In genomic region chr10:82856953-82857352, GRCh38 we compare ENCODE assay signal across 38 cellular contexts.
"Had no signal": no experiment of that assay in that cellular context is flagged by ENCODE, and none has a peak within 500 bp of the region (broad histone marks: within the 10 kb centered on the region; RNA-seq: fewer than 3 reads in every experiment).

No MANE protein-coding gene starts in this region.

- FAIRE-seq: astrocyte, bronchial epithelial cell had no signal

- H3K27ac ChIP-seq: adrenal gland, body of pancreas, brain microvascular endothelial cell, breast epithelium, cardiac muscle cell had no signal

- H3K4me3 ChIP-seq: adrenal gland, body of pancreas, breast epithelium, cardiac muscle cell had no signal

- H3K36me3 Mint-ChIP-seq: activated naive CD4-positive, alpha-beta T cell treated with anti-CD3 and anti-CD28 coated beads, Interleukin-2, amount 10 ng/mL, durations not matched to agents 7 days and 5 days; activated naive CD4-positive, alpha-beta T cell treated with anti-CD3 and anti-CD28 coated beads, Interleukin-2, amount 50 U/mL, for 24 hours; activated naive CD4-positive, alpha-beta T cell treated with anti-CD3 and anti-CD28 coated beads, Interleukin-2, amount 50 U/mL, for 72 hours; activated naive CD8-positive, alpha-beta T cell; activated naive CD8-positive, alpha-beta T cell treated with anti-CD3 and anti-CD28 coated beads for 36 hours; activated naive CD8-positive, alpha-beta T cell treated with anti-CD3 and anti-CD28 coated beads, Interleukin-2, amount 10 ng/mL, durations not matched to agents 7 days and 5 days; brain had no signal

- DNase-seq: activated effector memory CD4-positive, alpha-beta T cell treated with anti-CD3 and anti-CD28 coated beads, Interleukin-2, amount 50 U/mL, for 16 hours; activated effector memory CD4-positive, alpha-beta T cell treated with Interleukin-2 at 50 U/mL for 16 hours; activated gamma-delta T cell; activated gamma-delta T cell treated with Interleukin-2 at 50 U/mL for 16 hours; activated naive CD4-positive, alpha-beta T cell; activated naive CD4-positive, alpha-beta T cell treated with anti-CD3 and anti-CD28 coated beads for 36 hours; activated naive CD4-positive, alpha-beta T cell treated with anti-CD3 and anti-CD28 coated beads, Interleukin-2, amount 10 ng/mL, durations not matched to agents 7 days and 5 days; activated naive CD4-positive, alpha-beta T cell treated with anti-CD3 and anti-CD28 coated beads, Interleukin-2, amount 50 U/mL, for 16 hours; activated naive CD4-positive, alpha-beta T cell treated with Interleukin-2 at 50 U/mL for 16 hours; activated naive CD8-positive, alpha-beta T cell treated with anti-CD3 and anti-CD28 coated beads for 36 hours; activated naive CD8-positive, alpha-beta T cell treated with anti-CD3 and anti-CD28 coated beads, Interleukin-2, amount 10 ng/mL, durations not matched to agents 7 days and 5 days; activated naive CD8-positive, alpha-beta T cell treated with anti-CD3 and anti-CD28 coated beads, Interleukin-2, amount 50 U/mL, for 24 hours; activated T-cell treated with anti-CD3 and anti-CD28 coated beads, Interleukin-2, amount 50 U/mL, for 1 hour; activated T-cell treated with anti-CD3 and anti-CD28 coated beads, Interleukin-2, amount 50 U/mL, for 24 hours; activated T-cell treated with anti-CD3 and anti-CD28 coated beads, Interleukin-2, amount 50 U/mL, for 4 hours; activated T-cell treated with anti-CD3 and anti-CD28 coated beads, Interleukin-2, amount 50 U/mL, for 48 hours; activated T-cell treated with anti-CD3 and anti-CD28 coated beads, Interleukin-2, amount 50 U/mL, for 72 hours; adrenal gland; amniotic stem cell; amygdala; anterior cingulate cortex; aorta; body of pancreas; brain microvascular endothelial cell; caudate nucleus; central memory CD4-positive, alpha-beta T cell had no signal

- H3K36me3 ChIP-seq: adrenal gland, brain microvascular endothelial cell, breast epithelium, cardiac muscle cell had no signal

- H3K4me1 Mint-ChIP-seq: activated naive CD4-positive, alpha-beta T cell treated with anti-CD3 and anti-CD28 coated beads, Interleukin-2, amount 10 ng/mL, durations not matched to agents 7 days and 5 days; activated naive CD4-positive, alpha-beta T cell treated with anti-CD3 and anti-CD28 coated beads, Interleukin-2, amount 50 U/mL, for 24 hours; activated naive CD8-positive, alpha-beta T cell treated with anti-CD3 and anti-CD28 coated beads for 36 hours; activated naive CD8-positive, alpha-beta T cell treated with anti-CD3 and anti-CD28 coated beads, Interleukin-2, amount 10 ng/mL, durations not matched to agents 7 days and 5 days; activated naive CD8-positive, alpha-beta T cell treated with anti-CD3 and anti-CD28 coated beads, Interleukin-2, amount 50 U/mL, for 24 hours; activated T-helper 17 cell treated with anti-CD3 and anti-CD28 coated beads, Interleukin-2, amount 50 U/mL, for 72 hours; central memory CD8-positive, alpha-beta T cell had no signal

- ATAC-seq: activated naive CD4-positive, alpha-beta T cell treated with anti-CD3 and anti-CD28 coated beads, Interleukin-2, amount 50 U/mL, for 72 hours; activated naive CD8-positive, alpha-beta T cell treated with anti-CD3 and anti-CD28 coated beads, Interleukin-2, amount 50 U/mL, for 24 hours; activated T-cell treated with anti-CD3 and anti-CD28 coated beads, Interleukin-2, amount 50 U/mL, for 4 hours; activated T-cell treated with anti-CD3 and anti-CD28 coated beads, Interleukin-2, amount 50 U/mL, for 72 hours; activated T-helper 17 cell treated with anti-CD3 and anti-CD28 coated beads, Interleukin-2, amount 50 U/mL, for 72 hours; body of pancreas had no signal

- H3K27me3 Mint-ChIP-seq: activated naive CD4-positive, alpha-beta T cell treated with anti-CD3 and anti-CD28 coated beads, Interleukin-2, amount 10 ng/mL, durations not matched to agents 7 days and 5 days; activated naive CD4-positive, alpha-beta T cell treated with anti-CD3 and anti-CD28 coated beads, Interleukin-2, amount 50 U/mL, for 24 hours; activated naive CD8-positive, alpha-beta T cell; activated naive CD8-positive, alpha-beta T cell treated with anti-CD3 and anti-CD28 coated beads for 36 hours; activated naive CD8-positive, alpha-beta T cell treated with anti-CD3 and anti-CD28 coated beads, Interleukin-2, amount 10 ng/mL, durations not matched to agents 7 days and 5 days; activated naive CD8-positive, alpha-beta T cell treated with anti-CD3 and anti-CD28 coated beads, Interleukin-2, amount 50 U/mL, for 24 hours; activated T-cell treated with anti-CD3 and anti-CD28 coated beads, Interleukin-2, amount 50 U/mL, for 24 hours; activated T-helper 17 cell treated with anti-CD3 and anti-CD28 coated beads, Interleukin-2, amount 50 U/mL, for 72 hours; brain; central memory CD8-positive, alpha-beta T cell had no signal

- H3K9me3 ChIP-seq: adrenal gland, body of pancreas, breast epithelium had no signal

- H3K27me3 ChIP-seq: adrenal gland, body of pancreas, brain microvascular endothelial cell, breast epithelium, cardiac muscle cell had no signal

- H3K4me1 ChIP-seq: adrenal gland, body of pancreas, breast epithelium had no signal

- H3K4me3 Mint-ChIP-seq: activated naive CD4-positive, alpha-beta T cell treated with anti-CD3 and anti-CD28 coated beads for 36 hours; activated naive CD4-positive, alpha-beta T cell treated with anti-CD3 and anti-CD28 coated beads, Interleukin-2, amount 10 ng/mL, durations not matched to agents 7 days and 5 days; activated naive CD4-positive, alpha-beta T cell treated with anti-CD3 and anti-CD28 coated beads, Interleukin-2, amount 50 U/mL, for 24 hours; activated naive CD8-positive, alpha-beta T cell; activated naive CD8-positive, alpha-beta T cell treated with anti-CD3 and anti-CD28 coated beads for 36 hours; activated naive CD8-positive, alpha-beta T cell treated with anti-CD3 and anti-CD28 coated beads, Interleukin-2, amount 10 ng/mL, durations not matched to agents 7 days and 5 days; activated naive CD8-positive, alpha-beta T cell treated with anti-CD3 and anti-CD28 coated beads, Interleukin-2, amount 50 U/mL, for 24 hours; activated T-cell treated with anti-CD3 and anti-CD28 coated beads, Interleukin-2, amount 50 U/mL, for 24 hours; activated T-cell treated with anti-CD3 and anti-CD28 coated beads, Interleukin-2, amount 50 U/mL, for 4 hours; activated T-cell treated with anti-CD3 and anti-CD28 coated beads, Interleukin-2, amount 50 U/mL, for 72 hours; activated T-helper 1 cell treated with anti-CD3 and anti-CD28 coated beads, Interleukin-12 subunit alpha, Interleukin-12 subunit beta, Interleukin-2, Interleukin-4 antibody, amounts not matched to agents 30 ng/mL and 10 ng/mL and 1 ng/mL, durations not matched to agents 14 hours and 24 hours and 36 hours; activated T-helper 17 cell treated with anti-CD3 and anti-CD28 coated beads, Interleukin-2, amount 50 U/mL, for 72 hours; brain; central memory CD8-positive, alpha-beta T cell had no signal

- H3K27ac Mint-ChIP-seq: activated naive CD4-positive, alpha-beta T cell treated with anti-CD3 and anti-CD28 coated beads for 36 hours; activated naive CD4-positive, alpha-beta T cell treated with anti-CD3 and anti-CD28 coated beads, Interleukin-2, amount 10 ng/mL, durations not matched to agents 7 days and 5 days; activated naive CD4-positive, alpha-beta T cell treated with anti-CD3 and anti-CD28 coated beads, Interleukin-2, amount 50 U/mL, for 24 hours; activated naive CD4-positive, alpha-beta T cell treated with anti-CD3 and anti-CD28 coated beads, Interleukin-2, amount 50 U/mL, for 72 hours; activated naive CD8-positive, alpha-beta T cell; activated naive CD8-positive, alpha-beta T cell treated with anti-CD3 and anti-CD28 coated beads for 36 hours; activated naive CD8-positive, alpha-beta T cell treated with anti-CD3 and anti-CD28 coated beads, Interleukin-2, amount 10 ng/mL, durations not matched to agents 7 days and 5 days; activated naive CD8-positive, alpha-beta T cell treated with anti-CD3 and anti-CD28 coated beads, Interleukin-2, amount 50 U/mL, for 24 hours; activated T-cell treated with anti-CD3 and anti-CD28 coated beads, Interleukin-2, amount 50 U/mL, for 24 hours; activated T-cell treated with anti-CD3 and anti-CD28 coated beads, Interleukin-2, amount 50 U/mL, for 72 hours; activated T-helper 1 cell treated with anti-CD3 and anti-CD28 coated beads, Interleukin-12 subunit alpha, Interleukin-12 subunit beta, Interleukin-2, Interleukin-4 antibody, amounts not matched to agents 30 ng/mL and 10 ng/mL and 1 ng/mL, durations not matched to agents 14 hours and 24 hours and 36 hours; activated T-helper 17 cell treated with anti-CD3 and anti-CD28 coated beads, Interleukin-2, amount 50 U/mL, for 72 hours; activated T-helper 2 cell treated with anti-CD3 and anti-CD28 coated beads, Interferon-gamma antibody, Interleukin-2, Interleukin-4, amounts not matched to agents 10 μg/mL and 5 μg/mL and 100 μg/mL, durations not matched to agents 14 hours and 24 hours and 36 hours; brain had no signal

- H3K9me3 Mint-ChIP-seq: activated naive CD8-positive, alpha-beta T cell treated with anti-CD3 and anti-CD28 coated beads for 36 hours had no signal
